In the genomic region with DNA sequence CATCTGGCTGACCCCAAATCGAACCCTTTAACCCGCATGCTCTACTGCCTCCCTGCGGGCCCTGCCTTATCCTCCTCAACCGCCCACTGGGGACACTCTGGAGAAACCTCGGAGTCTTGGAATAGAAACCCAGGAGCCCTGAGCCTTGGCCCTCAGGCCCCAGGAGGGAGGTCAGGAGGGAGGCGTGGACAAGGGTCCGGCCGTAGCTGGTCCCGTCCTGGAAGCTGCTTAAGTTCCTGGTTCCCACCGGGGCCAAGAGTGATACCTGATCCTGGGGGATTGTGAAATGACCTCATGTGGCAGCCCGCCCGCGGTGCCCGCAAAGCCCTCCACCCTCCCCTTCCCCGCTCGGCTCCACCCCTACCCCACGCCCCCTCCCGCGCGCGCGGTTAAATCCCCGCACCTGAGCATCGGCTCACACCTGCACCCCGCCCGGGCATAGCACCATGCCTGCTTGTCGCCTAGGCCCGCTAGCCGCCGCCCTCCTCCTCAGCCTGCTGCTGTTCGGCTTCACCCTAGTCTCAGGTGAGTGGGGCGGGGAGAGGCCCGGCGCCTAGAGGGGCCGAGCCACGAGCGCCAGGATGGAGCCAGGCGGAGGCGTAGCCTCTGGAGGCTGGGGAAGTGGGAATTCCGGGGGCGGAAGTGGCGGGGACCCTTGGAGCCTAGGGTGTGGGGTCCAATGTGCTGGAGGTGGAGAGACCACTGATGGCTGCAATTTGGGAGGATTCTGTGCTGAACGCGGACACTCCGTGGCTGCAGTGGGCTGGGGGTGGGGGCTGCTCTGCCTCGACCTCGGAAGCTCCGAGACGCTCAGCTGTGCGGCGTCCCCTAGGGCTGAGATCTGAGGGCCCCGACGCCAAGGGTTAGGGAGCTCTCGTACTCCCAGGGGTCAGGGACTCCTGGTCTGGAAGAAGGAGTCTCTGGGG, we compare ENCODE assay signal across 9 cellular contexts. TPM values are rescaled to one million over a fixed set of nuclear protein-coding genes. Genes with fewer than 3 reads are reported as not detected.
DNase-seq lines count a peak whose midpoint lies in the region; ATAC-seq, FAIRE-seq and TF ChIP-seq lines count a peak whose summit lies in the region.
"Had no signal": no experiment of that assay in that cellular context is flagged by ENCODE, and none has a peak within 500 bp of the region (broad histone marks: within the 10 kb centered on the region; RNA-seq: fewer than 3 reads in every experiment).

Gene WFDC2 (plus strand): TSS at position 418 of the 926 bp plus-strand sequence. CDS start 29 bp downstream, at position 447.

- DNase-seq in DMS53 treated with DMSO at 0.1 percent for 48 hours (lab: John Stamatoyannopoulos, UW; ENCODE audit: unreplicated experiment) (peak; percentile 17), NCI-H1092 (lab: John Stamatoyannopoulos, UW) (peak; percentile 9), bronchial epithelial cell (ENCODE audit: low read depth) (no peak), lower lobe of right lung (peak; percentile 81), tibial artery (no peak), D721Med (ENCODE audit: insufficient read length, low spot score) (no peak), GM10248 (ENCODE audit: extremely low spot score) (no peak)

- H3K27ac ChIP-seq in lower lobe of right lung (peak within 1 kb of the TSS; percentile 71), tibial artery (peak within 1 kb of the TSS; percentile 56)

- H3K27me3 ChIP-seq in bronchial epithelial cell (ENCODE audit: control insufficient read depth, insufficient read depth, low read length) (peaks cover 16% of the 10 kb centered on the region), lower lobe of right lung (ENCODE audit: low read depth) (peaks cover 36% of the 10 kb centered on the region), tibial artery (peaks cover 0 to 17% of the 10 kb centered on the region in 2 donors)

- intact Hi-C loops in lower lobe of right lung (cut with DNase I), result no loop called here
- intact Hi-C loops in tibial artery (cut with DNase I; ENCODE audit: low total_unique reads), result no loop called here

- H3K4me3 ChIP-seq in bronchial epithelial cell (ENCODE audit: low read depth, low read length), result peak within 1 kb of the TSS; percentile 17
- peak within 1 kb of the TSS; percentile 61 for H3K4me3 ChIP-seq in lower lobe of right lung
- H3K4me3 ChIP-seq in tibial artery, result peak within 1 kb of the TSS; percentile 48 to 63

- ATAC-seq in lower lobe of right lung, result peak; percentile 83 to 84
- ATAC-seq in GM18502 (IDR thresholded peaks at IDR 0.05; ENCODE audit: poor library complexity, unreplicated experiment), result no peak

- CTCF ChIA-PET in GM10248 (lab: Yijun Ruan, JAX), result interaction anchor here (0.8 to 2.1 kb wide), 8 partner anchors 8 to 176 kb away, joined by 3 to 8 read pairs (median 4); partner anchors contain the start of gene SYS1

- FAIRE-seq in bronchial epithelial cell (lab: Jason Lieb, UNC), result no peak
- FAIRE-seq in D721Med (lab: Jason Lieb, UNC), result no peak

- H3K4me1 ChIP-seq in lower lobe of right lung (peaks cover 24% of the 10 kb centered on the region), tibial artery (peaks cover 0 to 22% (median 17%) of the 10 kb centered on the region in 4 donors)

- H3K36me3 ChIP-seq in bronchial epithelial cell (ENCODE audit: control insufficient read depth, insufficient read depth, low read length) (no peaks in the 10 kb centered on the region), lower lobe of right lung (no peaks in the 10 kb centered on the region), tibial artery (no peaks in the 10 kb centered on the region)

- H3K9me3 ChIP-seq in lower lobe of right lung (no peaks in the 10 kb centered on the region), tibial artery (no peaks in the 10 kb centered on the region)

- TF ChIP-seq CTCF in bronchial epithelial cell (IDR thresholded peaks at IDR 0.05; ENCODE audit: insufficient read depth, low read length, severe bottlenecking) (peak; percentile 14), lower lobe of right lung (IDR thresholded peaks at IDR 0.05) (no peak), tibial artery (IDR thresholded peaks at IDR 0.05) (no peak), D721Med (IDR thresholded peaks at IDR 0.05; ENCODE audit: insufficient read depth, missing control alignments) (no peak), GM10248 (IDR thresholded peaks at IDR 0.05; ENCODE audit: control extremely low read depth, extremely low read depth, low read depth, missing control alignments) (no peak)

- POLR2A ChIA-PET in GM10248 (lab: Yijun Ruan, JAX), result no interaction called here

RNA-seq across cellular contexts. Expression of gene WFDC2, which starts in this region (rescaled TPM):
- total RNA-seq in bronchial epithelial cell (not detected in 2 replicates), lower lobe of right lung (172 TPM)
- total RNA-seq: LHCN-M2 had no signal

Comparison
In these comparisons a context has a peak if more than half of its experiments do, and no peak if none do; other contexts are left out.
1. RNA of gene WFDC2 (total RNA-seq): 172 TPM in lower lobe of right lung (single experiment); not detected in bronchial epithelial cell; every median in the first group is over 100 times any median in the second.
2. DNase-seq: peak in DMS53 treated with DMSO at 0.1 percent for 48 hours (single experiment), NCI-H1092 (single experiment) and lower lobe of right lung (single experiment); none in bronchial epithelial cell (single experiment), tibial artery (0 of 2), D721Med (single experiment) and GM10248 (single experiment).
3. Peak in every context shown above with its lines, with median percentiles within 50 percentile points of each other: H3K4me3 ChIP-seq.